In genomic region chr2:109020217-109020637, GRCh38 we compare ENCODE assay signal across 1 cellular context.
A peak's percentile ranks its signal among the peaks of the same experiment; 100 is the strongest.
TF ChIP-seq lines count a peak whose summit lies in the region.

No MANE protein-coding gene starts in this region.

TF ChIP-seq in SK-N-SH, 30 proteins besides CTCF, POLR2A, EP300 and RAD21 (continued from another document):
- TF ChIP-seq ZBTB33 (IDR thresholded peaks at IDR 0.05; ENCODE audit: borderline replicate concordance, low read depth): no peak
- TF ChIP-seq PBX3 (IDR thresholded peaks at IDR 0.05): peak; percentile 62
- TF ChIP-seq MEF2A (IDR thresholded peaks at IDR 0.05; ENCODE audit: borderline replicate concordance, low read depth): peak; percentile 45; the same call in 1 of the 2 replicates
- peak; percentile 91 for TF ChIP-seq TCF12 (IDR thresholded peaks at IDR 0.05)
- no peak for TF ChIP-seq MAX (IDR thresholded peaks at IDR 0.05; ENCODE audit: low read depth)
TF ChIP-seq in SK-N-SH: peak in this region for 5.
